Comparison of ENCODE assay signal across 9 cellular contexts in genomic region chr7:44617225-44617885, GRCh38. TPM values are rescaled to one million over a fixed set of nuclear protein-coding genes. Genes with fewer than 3 reads are reported as not detected.
DNase-seq lines count a peak whose midpoint lies in the region; TF ChIP-seq lines count a peak whose summit lies in the region.
"Had no signal": no experiment of that assay in that cellular context is flagged by ENCODE, and none has a peak within 500 bp of the region (broad histone marks: within the 10 kb centered on the region; RNA-seq: fewer than 3 reads in every experiment).

No MANE protein-coding gene starts in this region.

- no peaks in the 10 kb centered on the region for H3K9me3 ChIP-seq in Caco-2
- H3K9me3 ChIP-seq in HEK293 (ENCODE audit: control insufficient read depth, insufficient read depth, low read depth, low read length): no peaks in the 10 kb centered on the region
- no peaks in the 10 kb centered on the region for H3K9me3 ChIP-seq in mucosa of rectum (ENCODE audit: control insufficient read depth in 2 of 2, low read length in 2 of 2)
- H3K9me3 ChIP-seq: prostate gland had no signal

- CTCF ChIA-PET in Caco-2 (lab: Charles Lee) (no interaction called here), HEK293 (lab: Yijun Ruan, JAX) (interaction anchor here (1.0 kb wide), 1 partner anchor 11 kb away, joined by 5 read pairs; the partner anchor contains the start of gene OGDH)

- no peaks in the 10 kb centered on the region for H3K9me3 Mint-ChIP-seq in Caco-2 (ENCODE audit: unreplicated experiment)
- no peaks in the 10 kb centered on the region for H3K9me3 Mint-ChIP-seq in activated T-helper 1 cell treated with anti-CD3 and anti-CD28 coated beads, Interleukin-12 subunit alpha, Interleukin-12 subunit beta, Interleukin-2, Interleukin-4 antibody, amounts not matched to agents 30 ng/mL and 10 ng/mL and 1 ng/mL, durations not matched to agents 14 hours and 24 hours and 36 hours

- DNase-seq in Caco-2 (no peak), NCI-H1694 (lab: John Stamatoyannopoulos, UW) (no peak), MV-4-11 (lab: John Stamatoyannopoulos, UW) (no peak), OCI-M2 (lab: John Stamatoyannopoulos, UW; ENCODE audit: unreplicated experiment) (no peak), SW 1271 (lab: John Stamatoyannopoulos, UW) (no peak)
- no peak for DNase-seq in activated T-helper 1 cell treated with anti-CD3 and anti-CD28 coated beads, Interleukin-12 subunit alpha, Interleukin-12 subunit beta, Interleukin-2, Interleukin-4 antibody, amounts not matched to agents 30 ng/mL and 10 ng/mL and 1 ng/mL, durations not matched to agents 14 hours and 24 hours and 36 hours (ENCODE audit: low spot score)

- H3K27ac ChIP-seq in HEK293 (ENCODE audit: extremely low read depth, low read depth, low read length): no peak overlapping the region
- peak overlapping the region; percentile 17 to 24 for H3K27ac ChIP-seq in mucosa of rectum (ENCODE audit: low read depth in 2 of 2, low read length in 2 of 2)
- H3K27ac ChIP-seq: prostate gland had no signal

- BruUV-seq in Caco-2 (replicated peaks; lab: Mats Ljungman, UMichigan): no TSS peak

- H3K27me3 ChIP-seq in Caco-2 (replicated peaks; ENCODE audit: control insufficient read depth, insufficient read depth, low read length): no peaks in the 10 kb centered on the region
- no peaks in the 10 kb centered on the region for H3K27me3 ChIP-seq in mucosa of rectum (ENCODE audit: control insufficient read depth in 2 of 2, insufficient read depth in 2 of 2, low read length in 2 of 2)

- H3K9ac ChIP-seq in mucosa of rectum (ENCODE audit: low read depth in 1 of 2, low read length in 2 of 2): no peak overlapping the region

- H3K36me3 Mint-ChIP-seq in Caco-2 (ENCODE audit: insufficient read depth, unreplicated experiment): peaks cover 25% of the 10 kb centered on the region
- H3K36me3 Mint-ChIP-seq in activated T-helper 1 cell treated with anti-CD3 and anti-CD28 coated beads, Interleukin-12 subunit alpha, Interleukin-12 subunit beta, Interleukin-2, Interleukin-4 antibody, amounts not matched to agents 30 ng/mL and 10 ng/mL and 1 ng/mL, durations not matched to agents 14 hours and 24 hours and 36 hours (ENCODE audit: low read depth): peaks cover 26% of the 10 kb centered on the region

- H3K4me1 Mint-ChIP-seq in Caco-2 (ENCODE audit: low read depth, unreplicated experiment): peaks cover 46% of the 10 kb centered on the region
- peaks cover 73% of the 10 kb centered on the region for H3K4me1 Mint-ChIP-seq in activated T-helper 1 cell treated with anti-CD3 and anti-CD28 coated beads, Interleukin-12 subunit alpha, Interleukin-12 subunit beta, Interleukin-2, Interleukin-4 antibody, amounts not matched to agents 30 ng/mL and 10 ng/mL and 1 ng/mL, durations not matched to agents 14 hours and 24 hours and 36 hours (ENCODE audit: low read depth)

- H3K27me3 Mint-ChIP-seq in Caco-2 (ENCODE audit: insufficient read depth, unreplicated experiment): no peaks in the 10 kb centered on the region
- H3K27me3 Mint-ChIP-seq in activated T-helper 1 cell treated with anti-CD3 and anti-CD28 coated beads, Interleukin-12 subunit alpha, Interleukin-12 subunit beta, Interleukin-2, Interleukin-4 antibody, amounts not matched to agents 30 ng/mL and 10 ng/mL and 1 ng/mL, durations not matched to agents 14 hours and 24 hours and 36 hours (ENCODE audit: insufficient read depth): no peaks in the 10 kb centered on the region

- H3K36me3 ChIP-seq in Caco-2 (ENCODE audit: control insufficient read depth, insufficient read depth, low read length) (no peaks in the 10 kb centered on the region), HEK293 (ENCODE audit: control insufficient read depth in 2 of 2, insufficient read depth in 1 of 2, low read length in 2 of 2) (no peaks in the 10 kb centered on the region; a peak in 1 of 3 replicates), mucosa of rectum (ENCODE audit: control insufficient read depth in 2 of 2, insufficient read depth in 2 of 2, low read length in 2 of 2) (peaks cover 0 to 4% of the 10 kb centered on the region in 2 donors)
- H3K36me3 ChIP-seq: prostate gland had no signal

- intact Hi-C loops in Caco-2 (cut with micrococcal nuclease; ENCODE audit: unreplicated experiment): no loop called here
- intact Hi-C loops in activated T-helper 1 cell treated with anti-CD3 and anti-CD28 coated beads, Interleukin-12 subunit alpha, Interleukin-12 subunit beta, Interleukin-2, Interleukin-4 antibody, amounts not matched to agents 30 ng/mL and 10 ng/mL and 1 ng/mL, durations not matched to agents 14 hours and 24 hours and 36 hours (cut with micrococcal nuclease): loop anchor here (1.0 kb wide), 7 partner anchors 8 to 579 kb away; partner anchors contain the start of genes OGDH and TMED4

- TF ChIP-seq CTCF in Caco-2 (IDR thresholded peaks at IDR 0.05; ENCODE audit: insufficient read depth in 1 of 2, low read depth in 1 of 2, low read length in 1 of 2, severe bottlenecking in 1 of 2, unreplicated experiment in 1 of 2): no peak
- no peak for TF ChIP-seq CTCF in HEK293 (tag by site-specific recombination; IDR thresholded peaks at IDR 0.05)

- H3K27ac Mint-ChIP-seq in Caco-2 (ENCODE audit: unreplicated experiment): peak overlapping the region; percentile 92
- H3K27ac Mint-ChIP-seq in activated T-helper 1 cell treated with anti-CD3 and anti-CD28 coated beads, Interleukin-12 subunit alpha, Interleukin-12 subunit beta, Interleukin-2, Interleukin-4 antibody, amounts not matched to agents 30 ng/mL and 10 ng/mL and 1 ng/mL, durations not matched to agents 14 hours and 24 hours and 36 hours: peak overlapping the region; percentile 95

- peak overlapping the region; percentile 67 for H3K4me3 Mint-ChIP-seq in Caco-2 (ENCODE audit: unreplicated experiment)
- peak overlapping the region; percentile 72 for H3K4me3 Mint-ChIP-seq in activated T-helper 1 cell treated with anti-CD3 and anti-CD28 coated beads, Interleukin-12 subunit alpha, Interleukin-12 subunit beta, Interleukin-2, Interleukin-4 antibody, amounts not matched to agents 30 ng/mL and 10 ng/mL and 1 ng/mL, durations not matched to agents 14 hours and 24 hours and 36 hours

- POLR2A ChIA-PET in Caco-2 (lab: Charles Lee) (interaction anchor here (1.0 kb wide), 1 partner anchor 11 kb away, joined by 4 read pairs; no protein-coding TSS in a partner anchor), HEK293 (lab: Yijun Ruan, JAX) (no interaction called here)

- peaks cover 64% of the 10 kb centered on the region for H3K4me1 ChIP-seq in Caco-2
- H3K4me1 ChIP-seq in HEK293 (ENCODE audit: control insufficient read depth, insufficient read depth, low read length): peaks cover 16% of the 10 kb centered on the region; the same call in 1 of the 2 replicates
- peaks cover 3 to 37% of the 10 kb centered on the region in 2 donors for H3K4me1 ChIP-seq in mucosa of rectum (ENCODE audit: control insufficient read depth in 2 of 2, insufficient read depth in 2 of 2, low read length in 2 of 2)

- H3K4me3 ChIP-seq in Caco-2 (ENCODE audit: low read depth, low read length) (no peak overlapping the region), HEK293 (ENCODE audit: low read depth, low read length) (no peak overlapping the region), mucosa of rectum (ENCODE audit: low read length in 2 of 2) (no peak overlapping the region)
- H3K4me3 ChIP-seq: prostate gland had no signal

TF ChIP-seq in HEK293, 187 proteins besides CTCF, POLR2A, EP300 and RAD21 (continues in another document):
- peak; percentile 25; the same call in 1 of the 2 replicates for TF ChIP-seq PRDM1 (tag by site-specific recombination; IDR thresholded peaks at IDR 0.05)
- no peak for TF ChIP-seq ZNF571 (tag by site-specific recombination; IDR thresholded peaks at IDR 0.05)
- TF ChIP-seq PRDM6 (tag by site-specific recombination; IDR thresholded peaks at IDR 0.05): 0 out of 2 replicates have a peak, but pooled peaks have one; percentile 5
- TF ChIP-seq INSM2 (tag by site-specific recombination; IDR thresholded peaks at IDR 0.05): no peak
- TF ChIP-seq SCRT2 (tag by site-specific recombination; IDR thresholded peaks at IDR 0.05): peak; percentile 55
- no peak for TF ChIP-seq MZF1 (tag by site-specific recombination; IDR thresholded peaks at IDR 0.05; ENCODE audit: borderline replicate concordance)

RNA-seq across cellular contexts. Expression of gene OGDH, which starts 10.9 kb away (rescaled TPM):
- 62.1 and 64.5 TPM in 2 replicates for total RNA-seq in Caco-2 (2022)
- 101 and 105 TPM in 2 replicates for total RNA-seq in activated T-helper 1 cell treated with anti-CD3 and anti-CD28 coated beads, Interleukin-12 subunit alpha, Interleukin-12 subunit beta, Interleukin-2, Interleukin-4 antibody, amounts not matched to agents 30 ng/mL and 10 ng/mL and 1 ng/mL, durations not matched to agents 14 hours and 24 hours and 36 hours

RNA-seq across cellular contexts. Expression of gene TMED4, which starts 35.3 kb away (rescaled TPM):
- total RNA-seq in Caco-2 (2022): 93.4 and 96.6 TPM in 2 replicates
- total RNA-seq in activated T-helper 1 cell treated with anti-CD3 and anti-CD28 coated beads, Interleukin-12 subunit alpha, Interleukin-12 subunit beta, Interleukin-2, Interleukin-4 antibody, amounts not matched to agents 30 ng/mL and 10 ng/mL and 1 ng/mL, durations not matched to agents 14 hours and 24 hours and 36 hours: 74.9 and 79.6 TPM in 2 replicates

RNA-seq across cellular contexts. Expression of gene DDX56, which starts 43.6 kb away (rescaled TPM):
- 135 and 154 TPM in 2 replicates for total RNA-seq in Caco-2 (2022)
- total RNA-seq in activated T-helper 1 cell treated with anti-CD3 and anti-CD28 coated beads, Interleukin-12 subunit alpha, Interleukin-12 subunit beta, Interleukin-2, Interleukin-4 antibody, amounts not matched to agents 30 ng/mL and 10 ng/mL and 1 ng/mL, durations not matched to agents 14 hours and 24 hours and 36 hours: 165 and 166 TPM in 2 replicates
